Comparison of ENCODE assay signal across 10 cellular contexts in genomic region chr5:116626945-116627679, GRCh38. TPM values are rescaled to one million over a fixed set of nuclear protein-coding genes. Genes with fewer than 3 reads are reported as not detected.
DNase-seq lines count a peak whose midpoint lies in the region; ATAC-seq and TF ChIP-seq lines count a peak whose summit lies in the region.
"Had no signal": no experiment of that assay in that cellular context is flagged by ENCODE, and none has a peak within 500 bp of the region (broad histone marks: within the 10 kb centered on the region; RNA-seq: fewer than 3 reads in every experiment).

No MANE protein-coding gene starts in this region.

- ATAC-seq in GM18870 (IDR thresholded peaks at IDR 0.05; ENCODE audit: unreplicated experiment) (peak; percentile 93), GM21786 (IDR thresholded peaks at IDR 0.05; ENCODE audit: unreplicated experiment) (peak; percentile 87), HG03457 (IDR thresholded peaks at IDR 0.05; ENCODE audit: unreplicated experiment) (peak; percentile 72), omental fat pad (ENCODE audit: low FRiP score) (no peak)
- ATAC-seq in activated CD8-positive, alpha-beta T cell treated with anti-CD3 and anti-CD28 coated beads, Interleukin-2, amount 10 ng/mL, durations not matched to agents 7 days and 5 days: no peak
- ATAC-seq: activated T-cell treated with anti-CD3 and anti-CD28 coated beads, Interleukin-2, amount 50 U/mL, for 72 hours had no signal

- H3K4me1 ChIP-seq in sigmoid colon: peaks cover 0 to 18% (median 11%) of the 10 kb centered on the region in 4 donors
- H3K4me1 ChIP-seq in testis: no peaks in the 10 kb centered on the region

- TF ChIP-seq POLR2A in sigmoid colon (IDR thresholded peaks at IDR 0.05) (no peak), testis (IDR thresholded peaks at IDR 0.05) (no peak)

- H3K27me3 ChIP-seq in sigmoid colon (no peaks in the 10 kb centered on the region), testis (no peaks in the 10 kb centered on the region)

- CTCF ChIA-PET in activated CD8-positive, alpha-beta T cell treated with anti-CD3 and anti-CD28 coated beads, Interleukin-2, amount 10 ng/mL, durations not matched to agents 7 days and 5 days (lab: Charles Lee): no interaction called here

- H3K36me3 ChIP-seq in sigmoid colon: no peaks in the 10 kb centered on the region
- no peaks in the 10 kb centered on the region for H3K36me3 ChIP-seq in testis (ENCODE audit: low read depth, missing control alignments)

- no peak overlapping the region for H3K27ac Mint-ChIP-seq in activated CD8-positive, alpha-beta T cell treated with anti-CD3 and anti-CD28 coated beads, Interleukin-2, amount 10 ng/mL, durations not matched to agents 7 days and 5 days
- H3K27ac Mint-ChIP-seq: activated T-cell treated with anti-CD3 and anti-CD28 coated beads, Interleukin-2, amount 50 U/mL, for 72 hours; T-helper 1 cell treated with Interleukin-12 subunit alpha and Interleukin-12 subunit beta and Interleukin-4 antibody, amounts not matched to agents 30 μg/mL and 1 μg/mL, for 36 hours had no signal

- peak overlapping the region; percentile 53 to 73 (median 70) for H3K27ac ChIP-seq in sigmoid colon
- peak overlapping the region in 1 of 2 donors; percentile 68 for H3K27ac ChIP-seq in testis

- H3K27me3 Mint-ChIP-seq in activated CD8-positive, alpha-beta T cell treated with anti-CD3 and anti-CD28 coated beads, Interleukin-2, amount 10 ng/mL, durations not matched to agents 7 days and 5 days (ENCODE audit: low read depth): no peaks in the 10 kb centered on the region

- H3K4me3 ChIP-seq in sigmoid colon (no peak overlapping the region), testis (no peak overlapping the region)

- H3K9me3 ChIP-seq in sigmoid colon (no peaks in the 10 kb centered on the region), testis (no peaks in the 10 kb centered on the region)

- TF ChIP-seq CTCF in sigmoid colon (IDR thresholded peaks at IDR 0.05) (no peak), omental fat pad (IDR thresholded peaks at IDR 0.05) (no peak), testis (IDR thresholded peaks at IDR 0.05) (no peak)

- H3K4me1 Mint-ChIP-seq in activated CD8-positive, alpha-beta T cell treated with anti-CD3 and anti-CD28 coated beads, Interleukin-2, amount 10 ng/mL, durations not matched to agents 7 days and 5 days (ENCODE audit: low read depth): no peaks in the 10 kb centered on the region

- POLR2A ChIA-PET in activated CD8-positive, alpha-beta T cell treated with anti-CD3 and anti-CD28 coated beads, Interleukin-2, amount 10 ng/mL, durations not matched to agents 7 days and 5 days (lab: Charles Lee): interaction anchor here (0.7 kb wide), 1 partner anchor 25 kb away, joined by 3 read pairs; no protein-coding TSS in a partner anchor

- no peaks in the 10 kb centered on the region for H3K9me3 Mint-ChIP-seq in activated CD8-positive, alpha-beta T cell treated with anti-CD3 and anti-CD28 coated beads, Interleukin-2, amount 10 ng/mL, durations not matched to agents 7 days and 5 days (ENCODE audit: insufficient read depth)
- H3K9me3 Mint-ChIP-seq: activated T-cell treated with anti-CD3 and anti-CD28 coated beads, Interleukin-2, amount 50 U/mL, for 72 hours; T-helper 1 cell treated with Interleukin-12 subunit alpha and Interleukin-12 subunit beta and Interleukin-4 antibody, amounts not matched to agents 30 μg/mL and 1 μg/mL, for 36 hours had no signal

- H3K4me3 Mint-ChIP-seq in activated CD8-positive, alpha-beta T cell treated with anti-CD3 and anti-CD28 coated beads, Interleukin-2, amount 10 ng/mL, durations not matched to agents 7 days and 5 days: no peak overlapping the region
- H3K4me3 Mint-ChIP-seq: activated T-cell treated with anti-CD3 and anti-CD28 coated beads, Interleukin-2, amount 50 U/mL, for 72 hours; T-helper 1 cell treated with Interleukin-12 subunit alpha and Interleukin-12 subunit beta and Interleukin-4 antibody, amounts not matched to agents 30 μg/mL and 1 μg/mL, for 36 hours had no signal

- no peak for TF ChIP-seq EP300 in sigmoid colon (IDR thresholded peaks at IDR 0.05)

- intact Hi-C loops in sigmoid colon (cut with DNase I): loop anchor here (10.0 kb wide), 1 partner anchor 138 kb away; no protein-coding TSS in a partner anchor
- intact Hi-C loops in testis (cut with DNase I; ENCODE audit: low total_unique reads): no loop called here

- H3K36me3 Mint-ChIP-seq in activated CD8-positive, alpha-beta T cell treated with anti-CD3 and anti-CD28 coated beads, Interleukin-2, amount 10 ng/mL, durations not matched to agents 7 days and 5 days (ENCODE audit: low read depth): no peaks in the 10 kb centered on the region

- DNase-seq in sigmoid colon (no peak), omental fat pad (ENCODE audit: low spot score) (no peak), testis (no peak), NCI-H2107 (lab: John Stamatoyannopoulos, UW) (no peak)
- no peak for DNase-seq in activated CD8-positive, alpha-beta T cell treated with anti-CD3 and anti-CD28 coated beads, Interleukin-2, amount 10 ng/mL, durations not matched to agents 7 days and 5 days
- DNase-seq: activated T-cell treated with anti-CD3 and anti-CD28 coated beads, Interleukin-2, amount 50 U/mL, for 72 hours had no signal

- WGBS in sigmoid colon, 2 donors: 92 to 93% methylated on average over 3 of the region's 3 CpGs
- WGBS in testis, 2 donors: 92 to 96% methylated on average over 3 of the region's 3 CpGs

RNA-seq across cellular contexts. Expression of gene SEMA6A, which starts 52.5 kb away (rescaled TPM):
- 10 to 100 TPM; 25.0 to 55.7 (median 39.5) TPM for total RNA-seq in sigmoid colon
- 10 to 100 TPM in 1 of 3 donors, 1 to 10 TPM in 2; 4.9 to 16.3 (median 8.4) TPM for polyA plus RNA-seq in sigmoid colon
- 10 to 100 TPM; 21.3 to 70.3 (median 40.9) TPM for total RNA-seq in omental fat pad
- total RNA-seq in testis: 10 to 100 TPM; 52.0 to 67.6 TPM
- polyA plus RNA-seq in testis (ENCODE audit: insufficient read depth, low read depth, low replicate concordance): 17.4 TPM
- not detected for total RNA-seq in activated CD8-positive, alpha-beta T cell treated with anti-CD3 and anti-CD28 coated beads, Interleukin-2, amount 10 ng/mL, durations not matched to agents 7 days and 5 days

Comparison
In these comparisons a context has a peak if more than half of its experiments do, and no peak if none do; other contexts are left out.
1. ATAC-seq: peak in GM18870 (single experiment), GM21786 (single experiment) and HG03457 (single experiment); none in omental fat pad (single experiment) and activated CD8-positive, alpha-beta T cell treated with anti-CD3 and anti-CD28 coated beads, Interleukin-2, amount 10 ng/mL, durations not matched to agents 7 days and 5 days (single experiment).
2. RNA of gene SEMA6A, which starts 52.5 kb away (total RNA-seq): 52.0 to 67.6 TPM in testis, 25.0 to 55.7 TPM in sigmoid colon and 21.3 to 70.3 TPM in omental fat pad; not detected in activated CD8-positive, alpha-beta T cell treated with anti-CD3 and anti-CD28 coated beads, Interleukin-2, amount 10 ng/mL, durations not matched to agents 7 days and 5 days; every median in the first group is over 10 times any median in the second.